ENCODE assay signal across 8 cellular contexts in genomic region chr22:24156915-24157782, GRCh38. TPM values are rescaled to one million over a fixed set of nuclear protein-coding genes. Genes with fewer than 3 reads are reported as not detected.
A peak's percentile ranks its signal among the peaks of the same experiment; 100 is the strongest.
DNase-seq lines count a peak whose midpoint lies in the region; ATAC-seq and TF ChIP-seq lines count a peak whose summit lies in the region.

No MANE protein-coding gene starts in this region.

- ATAC-seq in GM18873 (IDR thresholded peaks at IDR 0.05; ENCODE audit: low FRiP score, unreplicated experiment) = peak; percentile 80
- peak; percentile 61 for ATAC-seq in HG03108 (IDR thresholded peaks at IDR 0.05; ENCODE audit: unreplicated experiment)

- DNase-seq in AG09319 (ENCODE audit: extremely low read depth, low read depth) (peak; percentile 37), NCI-H460 (ENCODE audit: extremely low read depth, low read depth) (peak; percentile 53), choroid plexus epithelial cell (ENCODE audit: low read depth) (peak; percentile 73), left kidney (ENCODE audit: low read depth, low spot score) (peak; percentile 95)
- peak; percentile 60 to 71 for DNase-seq in activated CD4-positive, alpha-beta T cell treated with anti-CD3 and anti-CD28 coated beads for 24 hours (ENCODE audit: low read depth in 2 of 2)
- peak; percentile 80 to 84 for DNase-seq in stimulated activated CD4-positive, alpha-beta T cell treated with anti-CD3 and anti-CD28 coated beads, Interleukin-2, amount 100 ng/mL, for 24 hours

- peak; percentile 85 for TF ChIP-seq CTCF in AG09319 (IDR thresholded peaks at IDR 0.05; ENCODE audit: low read depth, low read length)
- peak; percentile 79 for TF ChIP-seq CTCF in choroid plexus epithelial cell (conservative IDR thresholded peaks at IDR 0.05; ENCODE audit: low read depth, low read length)

- H3K4me3 ChIP-seq in choroid plexus epithelial cell (ENCODE audit: low read depth, low read length) = peak overlapping the region; percentile 74

RNA-seq across cellular contexts. Expression of gene SUSD2, which starts 24.1 kb away (rescaled TPM):
- total RNA-seq in NCI-H460 (2014; rRNA removed; shearing (Covaris generic)) = 0.02 TPM in 1 of 2 replicates, not detected in the other
- 0.07 TPM in 1 of 2 replicates, not detected in the other for polyA plus RNA-seq in NCI-H460 (2014; cell fraction: nucleus; rRNA removed)

Comparison
In these comparisons a context has a peak if more than half of its experiments do, and no peak if none do; other contexts are left out.
1. Peak in every context shown above with its lines: DNase-seq, ATAC-seq and H3K4me3 ChIP-seq.
2. DNase-seq: peak in every context shown above with its lines; median percentile 95 in left kidney; 82 in stimulated activated CD4-positive, alpha-beta T cell treated with anti-CD3 and anti-CD28 coated beads, Interleukin-2, amount 100 ng/mL, for 24 hours; 73 in choroid plexus epithelial cell; 66 in activated CD4-positive, alpha-beta T cell treated with anti-CD3 and anti-CD28 coated beads for 24 hours; 53 in NCI-H460; 37 in AG09319.